In genomic region chr19:22634450-22634827, GRCh38 we compare ENCODE assay signal across 10 cellular contexts. TPM values are rescaled to one million over a fixed set of nuclear protein-coding genes. Genes with fewer than 3 reads are reported as not detected.
DNase-seq lines count a peak whose midpoint lies in the region; ATAC-seq and TF ChIP-seq lines count a peak whose summit lies in the region.
"Had no signal": no experiment of that assay in that cellular context is flagged by ENCODE, and none has a peak within 500 bp of the region (broad histone marks: within the 10 kb centered on the region; RNA-seq: fewer than 3 reads in every experiment).

No MANE protein-coding gene starts in this region.

- peak; percentile 36 for DNase-seq in activated CD4-positive, alpha-beta T cell treated with anti-CD3 and anti-CD28 coated beads for 36 hours
- DNase-seq in activated CD4-positive, alpha-beta T cell treated with anti-CD3 and anti-CD28 coated beads, Interleukin-2, amount 50 U/mL, for 4 hours = no peak
- DNase-seq in SJCRH30 (no peak), stomach (no peak), NCI-H82 (lab: John Stamatoyannopoulos, UW) (no peak)
- DNase-seq in effector CD8-positive, alpha-beta T cell (lab: John Stamatoyannopoulos, UW) = no peak
- DNase-seq: NCI-H1105 had no signal

- H3K4me1 ChIP-seq in SJCRH30 (no peaks in the 10 kb centered on the region), gastroesophageal sphincter (peaks cover 0 to 8% (median 3%) of the 10 kb centered on the region in 3 donors), stomach (peaks cover 0 to 9% (median 5%) of the 10 kb centered on the region in 4 donors)

- H3K27me3 ChIP-seq in SJCRH30 = no peaks in the 10 kb centered on the region
- no peaks in the 10 kb centered on the region for H3K27me3 ChIP-seq in gastroesophageal sphincter
- no peaks in the 10 kb centered on the region for H3K27me3 ChIP-seq in stomach

- no peaks in the 10 kb centered on the region for H3K36me3 ChIP-seq in SJCRH30
- no peaks in the 10 kb centered on the region for H3K36me3 ChIP-seq in gastroesophageal sphincter
- H3K36me3 ChIP-seq in stomach = no peaks in the 10 kb centered on the region

- no peak for TF ChIP-seq POLR2A in gastroesophageal sphincter (IDR thresholded peaks at IDR 0.05)
- no peak for TF ChIP-seq POLR2A in stomach (IDR thresholded peaks at IDR 0.05)

- H3K4me1 Mint-ChIP-seq in activated CD4-positive, alpha-beta T cell treated with anti-CD3 and anti-CD28 coated beads for 36 hours = peaks cover 6% of the 10 kb centered on the region

- TF ChIP-seq EP300 in gastroesophageal sphincter (IDR thresholded peaks at IDR 0.05) (no peak), stomach (IDR thresholded peaks at IDR 0.05) (no peak)

- ATAC-seq in activated CD4-positive, alpha-beta T cell treated with anti-CD3 and anti-CD28 coated beads for 36 hours = peak; percentile 28
- ATAC-seq in gastroesophageal sphincter = peak; percentile 37
- ATAC-seq in HG03442 (IDR thresholded peaks at IDR 0.05; ENCODE audit: unreplicated experiment) = no peak

- intact Hi-C loops in activated CD4-positive, alpha-beta T cell treated with anti-CD3 and anti-CD28 coated beads for 36 hours (cut with DNase I, micrococcal nuclease) = loop anchor here (1.0 to 10.0 kb wide), 6 partner anchors 797 to 1280 kb away; partner anchors contain the start of genes ZNF100 (in 1 of the 2), ZNF43 (in 1 of the 2), ZNF675 (in 1 of the 2) and ZNF681 (in 1 of the 2)
- intact Hi-C loops in stomach (cut with DNase I; ENCODE audit: low total_unique reads) = no loop called here

- whole genome bisulfite sequencing in gastroesophageal sphincter (ENCODE audit: low coverage in 1 of 2), 2 donors = 0% methylated on average over 1 of the region's 24 CpGs; no CpG with 5 or more reads in 1 of the 2 donors
- 1 to 5% (median 2%) methylated on average over 20 to 24 of the region's 24 CpGs for WGBS in stomach, 5 donors

- H3K27ac Mint-ChIP-seq in activated CD4-positive, alpha-beta T cell treated with anti-CD3 and anti-CD28 coated beads for 36 hours = peak overlapping the region; percentile 94

- POLR2A ChIA-PET in activated CD4-positive, alpha-beta T cell treated with anti-CD3 and anti-CD28 coated beads for 36 hours (lab: Charles Lee) = interaction anchor here (0.7 kb wide), 1 partner anchor 759 kb away, joined by 3 read pairs; no protein-coding TSS in a partner anchor

- H3K27ac ChIP-seq in SJCRH30 (no peak overlapping the region), gastroesophageal sphincter (peak overlapping the region in 1 of 4 donors; percentile 49), stomach (no peak overlapping the region)
- H3K27ac ChIP-seq: VCaP had no signal

- peak overlapping the region; percentile 93 for H3K4me3 Mint-ChIP-seq in activated CD4-positive, alpha-beta T cell treated with anti-CD3 and anti-CD28 coated beads for 36 hours

- TF ChIP-seq CTCF in gastroesophageal sphincter (IDR thresholded peaks at IDR 0.05) = no peak
- TF ChIP-seq CTCF in stomach (IDR thresholded peaks at IDR 0.05) = no peak

- H3K9me3 ChIP-seq in SJCRH30 (replicated peaks) (no peaks in the 10 kb centered on the region), gastroesophageal sphincter (no peaks in the 10 kb centered on the region), stomach (peaks cover 0 to 60% (median 26%) of the 10 kb centered on the region in 4 donors)

- peaks cover 4% of the 10 kb centered on the region for H3K9me3 Mint-ChIP-seq in activated CD4-positive, alpha-beta T cell treated with anti-CD3 and anti-CD28 coated beads for 36 hours (ENCODE audit: low read depth)

- CTCF ChIA-PET in activated CD4-positive, alpha-beta T cell treated with anti-CD3 and anti-CD28 coated beads for 36 hours (lab: Charles Lee) = no interaction called here

- H3K4me3 ChIP-seq in SJCRH30 (peak overlapping the region; percentile 57), gastroesophageal sphincter (peak overlapping the region; percentile 65 to 70), stomach (peak overlapping the region; percentile 40 to 60 (median 52))

- peaks cover 10% of the 10 kb centered on the region for H3K36me3 Mint-ChIP-seq in activated CD4-positive, alpha-beta T cell treated with anti-CD3 and anti-CD28 coated beads for 36 hours (ENCODE audit: low read depth)

- no peaks in the 10 kb centered on the region for H3K27me3 Mint-ChIP-seq in activated CD4-positive, alpha-beta T cell treated with anti-CD3 and anti-CD28 coated beads for 36 hours

RNA-seq across cellular contexts. Expression of gene ZNF492, which starts 0.3 kb away (rescaled TPM):
- total RNA-seq in activated CD4-positive, alpha-beta T cell treated with anti-CD3 and anti-CD28 coated beads for 36 hours = 1 to 10 TPM; 3.5 to 3.6 TPM
- 2.3 TPM in 2 replicates for total RNA-seq in SJCRH30 (2014; rRNA removed; shearing (Covaris generic))
- total RNA-seq in gastroesophageal sphincter = under 1 TPM; 0.05 to 0.42 (median 0.21) TPM
- 1 to 10 TPM in 2 of 5 donors, not detected in 3; 1.7 TPM for total RNA-seq in stomach
- polyA plus RNA-seq in stomach = under 1 TPM in 1 of 3 donors, not detected in 2; 0.10 TPM
